Comparison of ENCODE assay signal across 39 cellular contexts in the genomic region with DNA sequence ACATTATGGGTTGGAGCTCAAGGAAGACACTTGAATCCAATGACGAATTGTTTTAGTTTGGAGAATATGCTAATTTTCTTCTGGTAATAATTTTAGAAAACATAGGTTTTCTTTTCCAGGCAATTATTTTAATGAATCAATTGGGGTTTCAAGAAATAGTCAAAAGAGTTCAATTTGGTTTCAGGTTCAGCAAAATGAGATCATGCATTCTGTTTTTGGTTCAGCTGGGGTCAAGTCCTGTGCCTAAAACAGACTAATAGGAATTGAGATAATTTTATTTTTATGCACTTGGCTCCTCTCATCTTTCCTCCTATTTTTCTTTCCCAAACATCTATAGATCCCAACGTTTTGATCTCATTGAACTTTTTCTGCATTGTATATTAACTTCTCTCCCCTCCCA.
"Had no signal": no experiment of that assay in that cellular context is flagged by ENCODE, and none has a peak within 500 bp of the region (broad histone marks: within the 10 kb centered on the region; RNA-seq: fewer than 3 reads in every experiment).

No MANE protein-coding gene starts in this region.

- H3K27ac Mint-ChIP-seq: activated B cell treated with CpG ODN at 0.5 μM for 24 hours; activated CD4-positive, alpha-beta memory T cell treated with anti-CD3 and anti-CD28 coated beads for 36 hours; activated CD4-positive, alpha-beta T cell treated with anti-CD3 and anti-CD28 coated beads, Interleukin-2, amount 10 ng/mL, durations not matched to agents 24 days and 14 days; activated CD8-positive, alpha-beta T cell treated with anti-CD3 and anti-CD28 coated beads for 36 hours; activated naive CD4-positive, alpha-beta T cell treated with anti-CD3 and anti-CD28 coated beads, Interleukin-2, amount 10 ng/mL, durations not matched to agents 7 days and 5 days; activated naive CD4-positive, alpha-beta T cell treated with anti-CD3 and anti-CD28 coated beads, Interleukin-2, amount 50 U/mL, for 24 hours; activated naive CD8-positive, alpha-beta T cell; activated naive CD8-positive, alpha-beta T cell treated with anti-CD3 and anti-CD28 coated beads, Interleukin-2, amount 10 ng/mL, durations not matched to agents 7 days and 5 days; activated naive CD8-positive, alpha-beta T cell treated with anti-CD3 and anti-CD28 coated beads, Interleukin-2, amount 50 U/mL, for 24 hours; activated T-cell treated with anti-CD3 and anti-CD28 coated beads, Interleukin-2, amount 50 U/mL, for 72 hours; activated T-helper 1 cell treated with anti-CD3 and anti-CD28 coated beads, Interleukin-12 subunit alpha, Interleukin-12 subunit beta, Interleukin-2, Interleukin-4 antibody, amounts not matched to agents 30 ng/mL and 10 ng/mL and 1 ng/mL, durations not matched to agents 14 hours and 24 hours and 36 hours; activated T-helper 2 cell treated with anti-CD3 and anti-CD28 coated beads, Interferon-gamma antibody, Interleukin-2, Interleukin-4, amounts not matched to agents 10 μg/mL and 5 μg/mL and 100 μg/mL, durations not matched to agents 14 hours and 24 hours and 36 hours; brain; T-helper 1 cell treated with Interleukin-12 subunit alpha and Interleukin-12 subunit beta and Interleukin-4 antibody, amounts not matched to agents 30 μg/mL and 1 μg/mL, for 36 hours; T-helper 2 cell treated with Interferon-gamma antibody and Interleukin-4, amounts not matched to agents 5 μg/mL and 100 μg/mL, for 36 hours had no signal

- H3K36me3 Mint-ChIP-seq: activated CD4-positive, alpha-beta memory T cell treated with anti-CD3 and anti-CD28 coated beads for 36 hours; activated naive CD4-positive, alpha-beta T cell treated with anti-CD3 and anti-CD28 coated beads, Interleukin-2, amount 10 ng/mL, durations not matched to agents 7 days and 5 days; activated naive CD4-positive, alpha-beta T cell treated with anti-CD3 and anti-CD28 coated beads, Interleukin-2, amount 50 U/mL, for 24 hours; activated naive CD8-positive, alpha-beta T cell; activated naive CD8-positive, alpha-beta T cell treated with anti-CD3 and anti-CD28 coated beads, Interleukin-2, amount 10 ng/mL, durations not matched to agents 7 days and 5 days had no signal

- H3K36me3 ChIP-seq: ascending aorta had no signal

- FAIRE-seq: bronchial epithelial cell, TTC549 had no signal

- H3K9me3 ChIP-seq: ascending aorta had no signal

- H3K27ac ChIP-seq: ascending aorta, cardiac muscle cell, VCaP had no signal

- DNase-seq: activated B cell treated with CpG ODN at 0.5 μM for 24 hours; activated CD4-positive, alpha-beta memory T cell treated with anti-CD3 and anti-CD28 coated beads for 36 hours; activated CD4-positive, alpha-beta T cell treated with anti-CD3 and anti-CD28 coated beads for 4 hours; activated CD4-positive, alpha-beta T cell treated with anti-CD3 and anti-CD28 coated beads, Interleukin-2, amount 50 U/mL, for 1 hour; activated CD4-positive, alpha-beta T cell treated with anti-CD3 and anti-CD28 coated beads, Interleukin-2, amount 50 U/mL, for 4 hours; activated CD4-positive, CD25-positive, alpha-beta regulatory T cell treated with anti-CD3 and anti-CD28 coated beads, Interleukin-2, amount 50 U/mL, for 72 hours; activated CD8-positive, alpha-beta memory T cell treated with anti-CD3 and anti-CD28 coated beads, Interleukin-2, amount 50 U/mL, for 4 hours; activated CD8-positive, alpha-beta T cell treated with anti-CD3 and anti-CD28 coated beads for 36 hours; activated effector memory CD4-positive, alpha-beta T cell treated with Interleukin-2 at 50 U/mL for 16 hours; activated gamma-delta T cell; activated naive CD4-positive, alpha-beta T cell treated with anti-CD3 and anti-CD28 coated beads, Interleukin-2, amount 10 ng/mL, durations not matched to agents 7 days and 5 days; activated naive CD4-positive, alpha-beta T cell treated with Interleukin-2 at 50 U/mL for 16 hours; activated naive CD8-positive, alpha-beta T cell treated with anti-CD3 and anti-CD28 coated beads, Interleukin-2, amount 10 ng/mL, durations not matched to agents 7 days and 5 days; activated naive CD8-positive, alpha-beta T cell treated with anti-CD3 and anti-CD28 coated beads, Interleukin-2, amount 50 U/mL, for 24 hours; activated T-cell treated with anti-CD3 and anti-CD28 coated beads for 4 hours; activated T-cell treated with anti-CD3 and anti-CD28 coated beads, Interleukin-2, amount 50 U/mL, for 1 hour; activated T-cell treated with anti-CD3 and anti-CD28 coated beads, Interleukin-2, amount 50 U/mL, for 4 hours; activated T-cell treated with anti-CD3 and anti-CD28 coated beads, Interleukin-2, amount 50 U/mL, for 72 hours; amygdala; anterior cingulate cortex; caudate nucleus; cerebellar nuclear complex; T-helper 1 cell; T-helper 2 cell; T-helper 9 cell had no signal

- H3K4me1 Mint-ChIP-seq: activated naive CD4-positive, alpha-beta T cell treated with anti-CD3 and anti-CD28 coated beads, Interleukin-2, amount 50 U/mL, for 24 hours; brain; central memory CD8-positive, alpha-beta T cell had no signal

- H3K4me3 ChIP-seq: ascending aorta, cardiac muscle cell had no signal

- H3K4me3 Mint-ChIP-seq: activated B cell treated with CpG ODN at 0.5 μM for 24 hours; activated CD4-positive, alpha-beta memory T cell treated with anti-CD3 and anti-CD28 coated beads for 36 hours; activated CD4-positive, alpha-beta T cell treated with anti-CD3 and anti-CD28 coated beads, Interleukin-2, amount 10 ng/mL, durations not matched to agents 24 days and 14 days; activated CD8-positive, alpha-beta T cell treated with anti-CD3 and anti-CD28 coated beads for 36 hours; activated naive CD4-positive, alpha-beta T cell treated with anti-CD3 and anti-CD28 coated beads, Interleukin-2, amount 10 ng/mL, durations not matched to agents 7 days and 5 days; activated naive CD4-positive, alpha-beta T cell treated with anti-CD3 and anti-CD28 coated beads, Interleukin-2, amount 50 U/mL, for 24 hours; activated naive CD8-positive, alpha-beta T cell; activated naive CD8-positive, alpha-beta T cell treated with anti-CD3 and anti-CD28 coated beads, Interleukin-2, amount 10 ng/mL, durations not matched to agents 7 days and 5 days; activated naive CD8-positive, alpha-beta T cell treated with anti-CD3 and anti-CD28 coated beads, Interleukin-2, amount 50 U/mL, for 24 hours; activated T-cell treated with anti-CD3 and anti-CD28 coated beads, Interleukin-2, amount 50 U/mL, for 4 hours; activated T-cell treated with anti-CD3 and anti-CD28 coated beads, Interleukin-2, amount 50 U/mL, for 72 hours; activated T-helper 1 cell treated with anti-CD3 and anti-CD28 coated beads, Interleukin-12 subunit alpha, Interleukin-12 subunit beta, Interleukin-2, Interleukin-4 antibody, amounts not matched to agents 30 ng/mL and 10 ng/mL and 1 ng/mL, durations not matched to agents 14 hours and 24 hours and 36 hours; brain; central memory CD8-positive, alpha-beta T cell; T-helper 1 cell treated with Interleukin-12 subunit alpha and Interleukin-12 subunit beta and Interleukin-4 antibody, amounts not matched to agents 30 μg/mL and 1 μg/mL, for 36 hours; T-helper 2 cell treated with Interferon-gamma antibody and Interleukin-4, amounts not matched to agents 5 μg/mL and 100 μg/mL, for 36 hours had no signal

- H3K27me3 ChIP-seq: ascending aorta, cardiac muscle cell had no signal

- H3K9me3 Mint-ChIP-seq: activated B cell treated with CpG ODN at 0.5 μM for 24 hours; activated CD4-positive, alpha-beta memory T cell treated with anti-CD3 and anti-CD28 coated beads for 36 hours; activated CD4-positive, alpha-beta T cell treated with anti-CD3 and anti-CD28 coated beads, Interleukin-2, amount 10 ng/mL, durations not matched to agents 24 days and 14 days; activated CD8-positive, alpha-beta T cell treated with anti-CD3 and anti-CD28 coated beads for 36 hours; activated naive CD4-positive, alpha-beta T cell treated with anti-CD3 and anti-CD28 coated beads, Interleukin-2, amount 10 ng/mL, durations not matched to agents 7 days and 5 days; activated naive CD4-positive, alpha-beta T cell treated with anti-CD3 and anti-CD28 coated beads, Interleukin-2, amount 50 U/mL, for 24 hours; activated naive CD8-positive, alpha-beta T cell treated with anti-CD3 and anti-CD28 coated beads, Interleukin-2, amount 10 ng/mL, durations not matched to agents 7 days and 5 days; activated naive CD8-positive, alpha-beta T cell treated with anti-CD3 and anti-CD28 coated beads, Interleukin-2, amount 50 U/mL, for 24 hours; activated T-cell treated with anti-CD3 and anti-CD28 coated beads, Interleukin-2, amount 50 U/mL, for 4 hours; activated T-cell treated with anti-CD3 and anti-CD28 coated beads, Interleukin-2, amount 50 U/mL, for 72 hours; activated T-helper 1 cell treated with anti-CD3 and anti-CD28 coated beads, Interleukin-12 subunit alpha, Interleukin-12 subunit beta, Interleukin-2, Interleukin-4 antibody, amounts not matched to agents 30 ng/mL and 10 ng/mL and 1 ng/mL, durations not matched to agents 14 hours and 24 hours and 36 hours; activated T-helper 2 cell treated with anti-CD3 and anti-CD28 coated beads, Interferon-gamma antibody, Interleukin-2, Interleukin-4, amounts not matched to agents 10 μg/mL and 5 μg/mL and 100 μg/mL, durations not matched to agents 14 hours and 24 hours and 36 hours; brain; central memory CD8-positive, alpha-beta T cell; T-helper 1 cell treated with Interleukin-12 subunit alpha and Interleukin-12 subunit beta and Interleukin-4 antibody, amounts not matched to agents 30 μg/mL and 1 μg/mL, for 36 hours; T-helper 2 cell treated with Interferon-gamma antibody and Interleukin-4, amounts not matched to agents 5 μg/mL and 100 μg/mL, for 36 hours had no signal

- H3K27me3 Mint-ChIP-seq: activated B cell treated with CpG ODN at 0.5 μM for 24 hours; activated naive CD4-positive, alpha-beta T cell treated with anti-CD3 and anti-CD28 coated beads, Interleukin-2, amount 50 U/mL, for 24 hours; brain had no signal

- H3K4me1 ChIP-seq: ascending aorta had no signal

- ATAC-seq: activated CD8-positive, alpha-beta T cell treated with anti-CD3 and anti-CD28 coated beads for 36 hours; activated naive CD8-positive, alpha-beta T cell treated with anti-CD3 and anti-CD28 coated beads, Interleukin-2, amount 50 U/mL, for 24 hours; activated T-cell treated with anti-CD3 and anti-CD28 coated beads, Interleukin-2, amount 50 U/mL, for 4 hours; activated T-cell treated with anti-CD3 and anti-CD28 coated beads, Interleukin-2, amount 50 U/mL, for 72 hours had no signal
